ENCODE assay signal across 22 cellular contexts in the genomic region with DNA sequence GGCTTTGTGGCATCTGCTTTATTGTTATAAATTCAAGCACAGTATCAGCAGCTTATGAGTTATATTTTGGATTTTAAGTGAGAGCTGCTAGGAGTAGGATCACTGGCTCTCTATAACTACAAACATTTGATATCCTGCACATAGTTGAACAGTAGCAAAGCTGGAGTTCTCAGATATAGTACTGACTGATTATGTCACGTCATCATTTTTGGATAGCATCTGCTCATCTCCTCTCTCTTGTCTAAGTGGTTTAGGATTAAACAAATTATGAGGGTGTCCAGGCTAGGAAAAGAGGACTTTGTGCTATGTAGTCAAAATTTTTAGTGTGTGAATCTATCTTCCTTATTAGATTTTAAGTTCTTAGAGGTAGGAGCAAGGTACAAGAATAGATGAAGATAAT. TPM values are rescaled to one million over a fixed set of nuclear protein-coding genes. Genes with fewer than 3 reads are reported as not detected.
"Had no signal": no experiment of that assay in that cellular context is flagged by ENCODE, and none has a peak within 500 bp of the region (broad histone marks: within the 10 kb centered on the region; RNA-seq: fewer than 3 reads in every experiment).

No MANE protein-coding gene starts in this region.

- H3K27ac ChIP-seq: PC-9, Peyer's patch, SJCRH30 had no signal

- ATAC-seq: Right ventricle myocardium inferior, SK-N-SH treated with all-trans-retinoic acid at 6 μM for 48 hours, T-helper 17 cell had no signal

- H3K27ac Mint-ChIP-seq: T-helper 17 cell had no signal

- DNase-seq: Karpas-422, KG1, MG63, NCI-H1092, NCI-H1105 treated with DMSO at 0.1 percent for 48 hours, NCI-H1417 treated with DMSO at 0.1 percent for 48 hours, NCI-H146, NCI-H1694 treated with DMSO at 0.1 percent for 48 hours, NCI-H1930, NCI-H2081, NCI-H2107, NCI-H2227 treated with DMSO at 0.1 percent for 48 hours, NCI-H526, OCI-M1, PC-9, Peyer's patch, SHP77 treated with DMSO at 0.1 percent for 48 hours, SJCRH30, T-helper 1 cell, T-helper 17 cell had no signal

- H3K4me2 ChIP-seq: PC-9 had no signal

- H3K4me1 ChIP-seq: Peyer's patch, SJCRH30 had no signal

- H3K4me3 ChIP-seq: MG63, PC-9, Peyer's patch, SJCRH30 had no signal

- H3K4me3 Mint-ChIP-seq: T-helper 17 cell had no signal

- H3K36me3 ChIP-seq: MG63, Peyer's patch had no signal

- H3K9me3 ChIP-seq: MG63, Peyer's patch, SJCRH30 had no signal

- H3K27me3 ChIP-seq: MG63, Peyer's patch, SJCRH30 had no signal

- H2AFZ ChIP-seq: PC-9 had no signal

RNA-seq across cellular contexts. Expression of a gene that starts 18.4 kb away (rescaled TPM):
- total RNA-seq: PC-9 had no signal
